8 cellular contexts compared by ENCODE assay signal in the genomic region with DNA sequence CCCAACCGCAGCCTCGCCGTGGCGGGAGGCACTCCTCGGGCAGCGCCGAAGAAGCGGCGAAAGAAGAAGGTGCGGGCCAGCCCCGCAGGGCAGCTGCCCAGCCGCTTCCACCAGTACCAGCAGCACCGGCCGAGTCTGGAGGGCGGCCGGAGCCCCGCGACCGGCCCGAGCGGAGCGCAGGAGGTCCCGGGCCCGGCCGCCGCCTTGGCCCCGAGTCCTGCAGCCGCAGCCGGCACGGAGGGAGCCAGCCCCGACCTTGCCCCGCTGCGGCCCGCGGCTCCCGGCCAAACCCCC. TPM values are rescaled to one million over a fixed set of nuclear protein-coding genes. Genes with fewer than 3 reads are reported as not detected.
DNase-seq lines count a peak whose midpoint lies in the region; ATAC-seq, FAIRE-seq and TF ChIP-seq lines count a peak whose summit lies in the region.

No MANE protein-coding gene starts in this region.

- H3K36me3 ChIP-seq in MG63 = peaks cover 32% of the 10 kb centered on the region
- H3K36me3 ChIP-seq in mucosa of rectum (ENCODE audit: control insufficient read depth in 2 of 2, insufficient read depth in 2 of 2, low read length in 2 of 2) = peaks cover 17 to 22% of the 10 kb centered on the region in 2 donors

- peaks cover 47% of the 10 kb centered on the region for H3K4me1 Mint-ChIP-seq in central memory CD8-positive, alpha-beta T cell

- H3K4me3 ChIP-seq in AG04450 (ENCODE audit: low read depth, low read length) = peak overlapping the region; percentile 99
- peak overlapping the region; percentile 93 for H3K4me3 ChIP-seq in MG63
- peak overlapping the region; percentile 95 to 97 for H3K4me3 ChIP-seq in mucosa of rectum (ENCODE audit: low read length in 2 of 2)

- peaks cover 71% of the 10 kb centered on the region for H3K36me3 Mint-ChIP-seq in central memory CD8-positive, alpha-beta T cell (ENCODE audit: insufficient read depth)

- no peaks in the 10 kb centered on the region; the same call in 1 of the 2 replicates for H3K9me3 ChIP-seq in AG04450 (ENCODE audit: control insufficient read depth, insufficient read depth, low read length)
- H3K9me3 ChIP-seq in MG63 = no peaks in the 10 kb centered on the region
- no peaks in the 10 kb centered on the region for H3K9me3 ChIP-seq in mucosa of rectum (ENCODE audit: control insufficient read depth in 2 of 2, low read length in 2 of 2)

- ATAC-seq in GM21390 (IDR thresholded peaks at IDR 0.05; ENCODE audit: unreplicated experiment) = peak; percentile 5
- no peak for ATAC-seq in central memory CD8-positive, alpha-beta T cell (replicated peaks; ENCODE audit: extremely low read depth, poor library complexity, severe bottlenecking)

- peak overlapping the region; percentile 97 for H3K27ac Mint-ChIP-seq in central memory CD8-positive, alpha-beta T cell (ENCODE audit: low read depth)

- no peak for DNase-seq in AG04450 (ENCODE audit: low read depth, low spot score)
- no peak for DNase-seq in MG63
- no peak for DNase-seq in central memory CD8-positive, alpha-beta T cell (ENCODE audit: low spot score in 2 of 2)
- DNase-seq in DMS79 (lab: John Stamatoyannopoulos, UW) = no peak
- no peak for DNase-seq in HTR-8/SVneo (ENCODE audit: insufficient read length, low spot score)
- DNase-seq in NCI-H82 (lab: John Stamatoyannopoulos, UW) = no peak

- FAIRE-seq in HTR-8/SVneo (lab: Jason Lieb, UNC) = no peak

- H3K4me1 ChIP-seq in mucosa of rectum (ENCODE audit: control insufficient read depth in 2 of 2, insufficient read depth in 2 of 2, low read length in 2 of 2) = peaks cover 0 to 10% of the 10 kb centered on the region in 2 donors

- H3K9me3 Mint-ChIP-seq in central memory CD8-positive, alpha-beta T cell = no peaks in the 10 kb centered on the region

- H3K4me3 Mint-ChIP-seq in central memory CD8-positive, alpha-beta T cell = peak overlapping the region; percentile 94

- H3K27me3 Mint-ChIP-seq in central memory CD8-positive, alpha-beta T cell = no peaks in the 10 kb centered on the region

- CTCF ChIA-PET in AG04450 (lab: Charles Lee) = interaction anchor here (0.6 to 5.2 kb wide), 3 partner anchors 91 to 162 kb away, joined by 4 to 36 read pairs (median 4); no protein-coding TSS in a partner anchor

- peak overlapping the region; percentile 99 to 100 for H3K9ac ChIP-seq in mucosa of rectum (ENCODE audit: low read depth in 1 of 2, low read length in 2 of 2)

- H3K27ac ChIP-seq in AG04450 (ENCODE audit: low read depth, low read length) (peak overlapping the region; percentile 98), mucosa of rectum (ENCODE audit: low read depth in 2 of 2, low read length in 2 of 2) (peak overlapping the region; percentile 100)

- peaks cover 3% of the 10 kb centered on the region for H3K27me3 ChIP-seq in AG04450 (ENCODE audit: control insufficient read depth, insufficient read depth, low read length)
- H3K27me3 ChIP-seq in MG63 = no peaks in the 10 kb centered on the region
- H3K27me3 ChIP-seq in mucosa of rectum (ENCODE audit: control insufficient read depth in 2 of 2, insufficient read depth in 2 of 2, low read length in 2 of 2) = no peaks in the 10 kb centered on the region

- no peak for TF ChIP-seq CTCF in AG04450 (IDR thresholded peaks at IDR 0.05; ENCODE audit: low read depth, low read length)

- POLR2A ChIA-PET in AG04450 (lab: Yijun Ruan, JAX) = interaction anchor here (0.6 to 2.4 kb wide), 9 partner anchors 14 to 217 kb away, joined by 3 to 21 read pairs (median 8); a partner anchor contains a TSS

RNA-seq across cellular contexts. Expression of a gene that starts 0.5 kb away (rescaled TPM):
- 21.0 and 22.6 TPM in 2 replicates for polyA plus RNA-seq in AG04450 (2011; rRNA removed)
- 29.9 and 44.4 TPM in 2 replicates for polyA minus RNA-seq in AG04450 (2011; rRNA and poly(A)+ RNA removed)
- total RNA-seq in MG63 (2014; rRNA removed; shearing (Covaris generic); ENCODE audit: low replicate concordance) = 16.6 and 17.0 TPM in 2 replicates

RNA-seq across cellular contexts. Expression of a gene that starts 36.8 kb away (rescaled TPM):
- 0.04 TPM in 2 replicates for polyA plus RNA-seq in AG04450 (2011; rRNA removed)
- 0.09 TPM in 1 of 2 replicates, not detected in the other for polyA minus RNA-seq in AG04450 (2011; rRNA and poly(A)+ RNA removed)
- 0.46 TPM in 1 of 2 replicates, not detected in the other for total RNA-seq in MG63 (2014; rRNA removed; shearing (Covaris generic); ENCODE audit: low replicate concordance)
